ENCODE assay signal across 38 cellular contexts in the genomic region with DNA sequence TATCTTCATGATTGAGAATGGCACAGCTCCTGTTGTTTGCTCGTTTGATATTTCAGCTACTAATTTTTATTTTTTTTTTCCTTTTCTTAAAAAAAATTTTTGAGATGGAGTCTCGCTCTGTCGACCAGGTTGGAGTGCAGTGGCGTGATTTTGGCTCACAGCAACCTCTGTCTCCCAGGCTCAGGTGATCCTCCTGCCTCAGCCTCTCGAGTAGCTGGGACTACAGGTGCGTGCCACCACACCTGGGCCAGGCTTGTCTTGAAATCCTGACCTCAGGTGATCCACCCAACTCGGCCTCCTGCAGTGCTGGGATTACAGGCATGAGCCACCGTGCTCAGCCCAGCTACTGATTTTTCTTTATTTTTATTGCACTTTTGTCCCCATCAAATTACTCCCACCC.
"Had no signal": no experiment of that assay in that cellular context is flagged by ENCODE, and none has a peak within 500 bp of the region (broad histone marks: within the 10 kb centered on the region; RNA-seq: fewer than 3 reads in every experiment).

No MANE protein-coding gene starts in this region.

- H3K9me3 Mint-ChIP-seq: activated naive CD4-positive, alpha-beta T cell treated with anti-CD3 and anti-CD28 coated beads for 36 hours; activated naive CD4-positive, alpha-beta T cell treated with anti-CD3 and anti-CD28 coated beads, Interleukin-2, amount 10 ng/mL, durations not matched to agents 7 days and 5 days; activated naive CD4-positive, alpha-beta T cell treated with anti-CD3 and anti-CD28 coated beads, Interleukin-2, amount 50 U/mL, for 24 hours; activated naive CD4-positive, alpha-beta T cell treated with anti-CD3 and anti-CD28 coated beads, Interleukin-2, amount 50 U/mL, for 72 hours; activated naive CD8-positive, alpha-beta T cell treated with anti-CD3 and anti-CD28 coated beads for 36 hours; activated naive CD8-positive, alpha-beta T cell treated with anti-CD3 and anti-CD28 coated beads, Interleukin-2, amount 10 ng/mL, durations not matched to agents 7 days and 5 days; activated naive CD8-positive, alpha-beta T cell treated with anti-CD3 and anti-CD28 coated beads, Interleukin-2, amount 50 U/mL, for 24 hours; activated T-cell treated with anti-CD3 and anti-CD28 coated beads, Interleukin-2, amount 50 U/mL, for 24 hours; activated T-cell treated with anti-CD3 and anti-CD28 coated beads, Interleukin-2, amount 50 U/mL, for 4 hours; activated T-cell treated with anti-CD3 and anti-CD28 coated beads, Interleukin-2, amount 50 U/mL, for 72 hours; activated T-helper 1 cell treated with anti-CD3 and anti-CD28 coated beads, Interleukin-12 subunit alpha, Interleukin-12 subunit beta, Interleukin-2, Interleukin-4 antibody, amounts not matched to agents 30 ng/mL and 10 ng/mL and 1 ng/mL, durations not matched to agents 14 hours and 24 hours and 36 hours; activated T-helper 17 cell treated with anti-CD3 and anti-CD28 coated beads, Interleukin-2, amount 50 U/mL, for 72 hours; activated T-helper 2 cell treated with anti-CD3 and anti-CD28 coated beads, Interferon-gamma antibody, Interleukin-2, Interleukin-4, amounts not matched to agents 10 μg/mL and 5 μg/mL and 100 μg/mL, durations not matched to agents 14 hours and 24 hours and 36 hours; brain; central memory CD8-positive, alpha-beta T cell had no signal

- DNase-seq: activated effector memory CD4-positive, alpha-beta T cell treated with anti-CD3 and anti-CD28 coated beads, Interleukin-2, amount 50 U/mL, for 16 hours; activated effector memory CD4-positive, alpha-beta T cell treated with Interleukin-2 at 50 U/mL for 16 hours; activated gamma-delta T cell; activated gamma-delta T cell treated with Interleukin-2 at 50 U/mL for 16 hours; activated naive CD4-positive, alpha-beta T cell; activated naive CD4-positive, alpha-beta T cell treated with anti-CD3 and anti-CD28 coated beads for 36 hours; activated naive CD4-positive, alpha-beta T cell treated with anti-CD3 and anti-CD28 coated beads, Interleukin-2, amount 10 ng/mL, durations not matched to agents 7 days and 5 days; activated naive CD4-positive, alpha-beta T cell treated with anti-CD3 and anti-CD28 coated beads, Interleukin-2, amount 50 U/mL, for 16 hours; activated naive CD4-positive, alpha-beta T cell treated with Interleukin-2 at 50 U/mL for 16 hours; activated naive CD8-positive, alpha-beta T cell treated with anti-CD3 and anti-CD28 coated beads for 36 hours; activated naive CD8-positive, alpha-beta T cell treated with anti-CD3 and anti-CD28 coated beads, Interleukin-2, amount 10 ng/mL, durations not matched to agents 7 days and 5 days; activated naive CD8-positive, alpha-beta T cell treated with anti-CD3 and anti-CD28 coated beads, Interleukin-2, amount 50 U/mL, for 24 hours; activated T-cell treated with anti-CD3 and anti-CD28 coated beads, Interleukin-2, amount 50 U/mL, for 1 hour; activated T-cell treated with anti-CD3 and anti-CD28 coated beads, Interleukin-2, amount 50 U/mL, for 24 hours; activated T-cell treated with anti-CD3 and anti-CD28 coated beads, Interleukin-2, amount 50 U/mL, for 4 hours; activated T-cell treated with anti-CD3 and anti-CD28 coated beads, Interleukin-2, amount 50 U/mL, for 48 hours; activated T-cell treated with anti-CD3 and anti-CD28 coated beads, Interleukin-2, amount 50 U/mL, for 72 hours; amniotic stem cell; amygdala; anterior cingulate cortex; aorta; body of pancreas; brain microvascular endothelial cell; caudate nucleus; central memory CD4-positive, alpha-beta T cell; cerebellar nuclear complex had no signal

- H3K9me3 ChIP-seq: adrenal gland, ascending aorta, body of pancreas, breast epithelium had no signal

- H3K4me3 Mint-ChIP-seq: activated naive CD4-positive, alpha-beta T cell treated with anti-CD3 and anti-CD28 coated beads for 36 hours; activated naive CD4-positive, alpha-beta T cell treated with anti-CD3 and anti-CD28 coated beads, Interleukin-2, amount 10 ng/mL, durations not matched to agents 7 days and 5 days; activated naive CD4-positive, alpha-beta T cell treated with anti-CD3 and anti-CD28 coated beads, Interleukin-2, amount 50 U/mL, for 24 hours; activated naive CD8-positive, alpha-beta T cell; activated naive CD8-positive, alpha-beta T cell treated with anti-CD3 and anti-CD28 coated beads for 36 hours; activated naive CD8-positive, alpha-beta T cell treated with anti-CD3 and anti-CD28 coated beads, Interleukin-2, amount 10 ng/mL, durations not matched to agents 7 days and 5 days; activated naive CD8-positive, alpha-beta T cell treated with anti-CD3 and anti-CD28 coated beads, Interleukin-2, amount 50 U/mL, for 24 hours; activated T-cell treated with anti-CD3 and anti-CD28 coated beads, Interleukin-2, amount 50 U/mL, for 24 hours; activated T-cell treated with anti-CD3 and anti-CD28 coated beads, Interleukin-2, amount 50 U/mL, for 4 hours; activated T-cell treated with anti-CD3 and anti-CD28 coated beads, Interleukin-2, amount 50 U/mL, for 72 hours; activated T-helper 1 cell treated with anti-CD3 and anti-CD28 coated beads, Interleukin-12 subunit alpha, Interleukin-12 subunit beta, Interleukin-2, Interleukin-4 antibody, amounts not matched to agents 30 ng/mL and 10 ng/mL and 1 ng/mL, durations not matched to agents 14 hours and 24 hours and 36 hours; activated T-helper 17 cell treated with anti-CD3 and anti-CD28 coated beads, Interleukin-2, amount 50 U/mL, for 72 hours; brain; central memory CD8-positive, alpha-beta T cell had no signal

- H3K4me1 Mint-ChIP-seq: activated naive CD4-positive, alpha-beta T cell treated with anti-CD3 and anti-CD28 coated beads, Interleukin-2, amount 10 ng/mL, durations not matched to agents 7 days and 5 days; activated naive CD4-positive, alpha-beta T cell treated with anti-CD3 and anti-CD28 coated beads, Interleukin-2, amount 50 U/mL, for 24 hours; activated naive CD8-positive, alpha-beta T cell treated with anti-CD3 and anti-CD28 coated beads for 36 hours; activated naive CD8-positive, alpha-beta T cell treated with anti-CD3 and anti-CD28 coated beads, Interleukin-2, amount 10 ng/mL, durations not matched to agents 7 days and 5 days; activated naive CD8-positive, alpha-beta T cell treated with anti-CD3 and anti-CD28 coated beads, Interleukin-2, amount 50 U/mL, for 24 hours; activated T-helper 17 cell treated with anti-CD3 and anti-CD28 coated beads, Interleukin-2, amount 50 U/mL, for 72 hours; brain; central memory CD8-positive, alpha-beta T cell had no signal

- H3K27ac ChIP-seq: adrenal gland, ascending aorta, body of pancreas, brain microvascular endothelial cell, breast epithelium, cardiac muscle cell had no signal

- H3K27ac Mint-ChIP-seq: activated naive CD4-positive, alpha-beta T cell treated with anti-CD3 and anti-CD28 coated beads for 36 hours; activated naive CD4-positive, alpha-beta T cell treated with anti-CD3 and anti-CD28 coated beads, Interleukin-2, amount 10 ng/mL, durations not matched to agents 7 days and 5 days; activated naive CD8-positive, alpha-beta T cell; activated naive CD8-positive, alpha-beta T cell treated with anti-CD3 and anti-CD28 coated beads for 36 hours; activated naive CD8-positive, alpha-beta T cell treated with anti-CD3 and anti-CD28 coated beads, Interleukin-2, amount 10 ng/mL, durations not matched to agents 7 days and 5 days; activated naive CD8-positive, alpha-beta T cell treated with anti-CD3 and anti-CD28 coated beads, Interleukin-2, amount 50 U/mL, for 24 hours; activated T-cell treated with anti-CD3 and anti-CD28 coated beads, Interleukin-2, amount 50 U/mL, for 24 hours; activated T-cell treated with anti-CD3 and anti-CD28 coated beads, Interleukin-2, amount 50 U/mL, for 72 hours; activated T-helper 1 cell treated with anti-CD3 and anti-CD28 coated beads, Interleukin-12 subunit alpha, Interleukin-12 subunit beta, Interleukin-2, Interleukin-4 antibody, amounts not matched to agents 30 ng/mL and 10 ng/mL and 1 ng/mL, durations not matched to agents 14 hours and 24 hours and 36 hours; activated T-helper 17 cell treated with anti-CD3 and anti-CD28 coated beads, Interleukin-2, amount 50 U/mL, for 72 hours; activated T-helper 2 cell treated with anti-CD3 and anti-CD28 coated beads, Interferon-gamma antibody, Interleukin-2, Interleukin-4, amounts not matched to agents 10 μg/mL and 5 μg/mL and 100 μg/mL, durations not matched to agents 14 hours and 24 hours and 36 hours; brain had no signal

- H3K27me3 Mint-ChIP-seq: activated naive CD4-positive, alpha-beta T cell treated with anti-CD3 and anti-CD28 coated beads, Interleukin-2, amount 10 ng/mL, durations not matched to agents 7 days and 5 days; activated naive CD4-positive, alpha-beta T cell treated with anti-CD3 and anti-CD28 coated beads, Interleukin-2, amount 50 U/mL, for 24 hours; activated naive CD8-positive, alpha-beta T cell; activated naive CD8-positive, alpha-beta T cell treated with anti-CD3 and anti-CD28 coated beads for 36 hours; activated naive CD8-positive, alpha-beta T cell treated with anti-CD3 and anti-CD28 coated beads, Interleukin-2, amount 10 ng/mL, durations not matched to agents 7 days and 5 days; activated naive CD8-positive, alpha-beta T cell treated with anti-CD3 and anti-CD28 coated beads, Interleukin-2, amount 50 U/mL, for 24 hours; activated T-cell treated with anti-CD3 and anti-CD28 coated beads, Interleukin-2, amount 50 U/mL, for 24 hours; activated T-helper 17 cell treated with anti-CD3 and anti-CD28 coated beads, Interleukin-2, amount 50 U/mL, for 72 hours; brain; central memory CD8-positive, alpha-beta T cell had no signal

- H3K36me3 ChIP-seq: adrenal gland, brain microvascular endothelial cell, breast epithelium, cardiac muscle cell had no signal

- H3K4me1 ChIP-seq: ascending aorta, body of pancreas, breast epithelium had no signal

- ATAC-seq: activated naive CD4-positive, alpha-beta T cell treated with anti-CD3 and anti-CD28 coated beads, Interleukin-2, amount 50 U/mL, for 72 hours; activated naive CD8-positive, alpha-beta T cell treated with anti-CD3 and anti-CD28 coated beads, Interleukin-2, amount 50 U/mL, for 24 hours; activated T-cell treated with anti-CD3 and anti-CD28 coated beads, Interleukin-2, amount 50 U/mL, for 4 hours; activated T-cell treated with anti-CD3 and anti-CD28 coated beads, Interleukin-2, amount 50 U/mL, for 72 hours; activated T-helper 17 cell treated with anti-CD3 and anti-CD28 coated beads, Interleukin-2, amount 50 U/mL, for 72 hours; body of pancreas had no signal

- H3K4me3 ChIP-seq: adrenal gland, ascending aorta, body of pancreas, breast epithelium, cardiac muscle cell had no signal

- H3K27me3 ChIP-seq: adrenal gland, ascending aorta, body of pancreas, brain microvascular endothelial cell, breast epithelium, cardiac muscle cell had no signal
